16 cellular contexts compared by ENCODE assay signal in the genomic region with DNA sequence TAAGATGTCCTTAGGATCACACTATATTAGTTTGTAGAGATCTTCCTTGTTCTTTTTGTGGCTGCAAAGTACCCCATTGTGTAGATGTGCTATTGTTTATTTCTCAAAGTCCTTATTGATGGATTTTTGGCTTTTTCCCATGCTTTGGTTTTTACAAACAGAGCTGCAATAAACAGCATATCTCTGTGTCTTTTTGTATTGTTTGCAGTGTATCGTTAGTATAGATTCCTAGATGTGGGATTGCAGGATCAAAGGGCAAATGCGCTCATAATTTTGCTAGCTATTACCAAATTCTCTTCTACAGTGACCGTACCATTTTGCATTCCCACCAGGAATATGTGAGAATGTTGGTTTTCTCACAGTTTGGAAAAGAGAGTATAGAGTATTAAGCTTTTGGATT. TPM values are rescaled to one million over a fixed set of nuclear protein-coding genes. Genes with fewer than 3 reads are reported as not detected.
A peak's percentile ranks its signal among the peaks of the same experiment; 100 is the strongest.
DNase-seq lines count a peak whose midpoint lies in the region; ATAC-seq and TF ChIP-seq lines count a peak whose summit lies in the region.
"Had no signal": no experiment of that assay in that cellular context is flagged by ENCODE, and none has a peak within 500 bp of the region (broad histone marks: within the 10 kb centered on the region; RNA-seq: fewer than 3 reads in every experiment).

No MANE protein-coding gene starts in this region.

- H3K9me3 ChIP-seq in hepatocyte (ENCODE audit: low read depth), result no peaks in the 10 kb centered on the region
- peaks cover 0 to 9% of the 10 kb centered on the region in 2 donors for H3K9me3 ChIP-seq in breast epithelium

- H3K27me3 Mint-ChIP-seq in mesothelial cell of epicardium (ENCODE audit: low read depth) (no peaks in the 10 kb centered on the region), MCF 10A (ENCODE audit: insufficient read depth, unreplicated experiment) (no peaks in the 10 kb centered on the region)
- H3K27me3 Mint-ChIP-seq: B cell; CD4-positive, alpha-beta T cell had no signal

- H3K9me2 ChIP-seq in hepatocyte (replicated peaks; ENCODE audit: insufficient read depth), result no peaks in the 10 kb centered on the region

- H3K4me1 Mint-ChIP-seq in mesothelial cell of epicardium, result no peaks in the 10 kb centered on the region
- H3K4me1 Mint-ChIP-seq in MCF 10A (ENCODE audit: insufficient read depth, unreplicated experiment), result peaks cover 6% of the 10 kb centered on the region

- no peak overlapping the region for H3K4me3 Mint-ChIP-seq in mesothelial cell of epicardium
- no peak overlapping the region for H3K4me3 Mint-ChIP-seq in MCF 10A (ENCODE audit: unreplicated experiment)
- H3K4me3 Mint-ChIP-seq: B cell; CD4-positive, alpha-beta T cell; H9 had no signal

- WGBS in hepatocyte (ENCODE audit: low lambda C conversion rate, missing lambda C conversion rate), result 65% methylated on average over 3 of the region's 3 CpGs

- CTCF ChIA-PET in MCF 10A (lab: Yijun Ruan, JAX), result no interaction called here

- no peak overlapping the region for H3K4me2 ChIP-seq in hepatocyte

- ATAC-seq in HG03521 (IDR thresholded peaks at IDR 0.05; ENCODE audit: unreplicated experiment), result no peak

- no peak overlapping the region for H2AFZ ChIP-seq in hepatocyte

- TF ChIP-seq POLR2A in breast epithelium (IDR thresholded peaks at IDR 0.05), result no peak

- H3K9me3 Mint-ChIP-seq in mesothelial cell of epicardium (peaks cover 27% of the 10 kb centered on the region), MCF 10A (ENCODE audit: unreplicated experiment) (peaks cover 7% of the 10 kb centered on the region)

- H3K27ac ChIP-seq in caudate nucleus (ENCODE audit: low read depth, low read length) (peak overlapping the region; percentile 98), hepatocyte (peak overlapping the region; percentile 15), breast epithelium (no peak overlapping the region)

- H3K27me3 ChIP-seq in hepatocyte (no peaks in the 10 kb centered on the region), breast epithelium (no peaks in the 10 kb centered on the region)

- H4K20me1 ChIP-seq in hepatocyte (ENCODE audit: insufficient read depth, poor library complexity, severe bottlenecking), result no peaks in the 10 kb centered on the region

- DNase-seq in caudate nucleus (lab: John Stamatoyannopoulos, UW) (peak in 1 of 61 donors; percentile 42), hepatocyte (ENCODE audit: low spot score) (no peak), mesothelial cell of epicardium (ENCODE audit: low spot score in 2 of 2, unreplicated experiment in 2 of 2) (no peak), superior temporal gyrus (ENCODE audit: extremely low spot score) (peak; percentile 94), NCI-H2196 treated with DMSO at 0.1 percent for 48 hours (lab: John Stamatoyannopoulos, UW; ENCODE audit: unreplicated experiment) (no peak), breast epithelium (ENCODE audit: low spot score in 2 of 2) (no peak), MCF 10A (ENCODE audit: unreplicated experiment) (no peak)
- DNase-seq: ACHN; C1 segment of cervical spinal cord; CD4-positive, alpha-beta T cell; DND-41; GDM1; GOT3; H9 had no signal

- H3K4me3 ChIP-seq in hepatocyte (no peak overlapping the region), breast epithelium (no peak overlapping the region)

- H3K4me1 ChIP-seq in hepatocyte (ENCODE audit: insufficient read depth), result peaks cover 22% of the 10 kb centered on the region
- no peaks in the 10 kb centered on the region for H3K4me1 ChIP-seq in breast epithelium

- intact Hi-C loops in breast epithelium (cut with DNase I; ENCODE audit: low total_unique reads) (no loop called here), MCF 10A (cut with micrococcal nuclease) (no loop called here)

- H3K36me3 ChIP-seq in hepatocyte (replicated peaks; ENCODE audit: insufficient read depth, low read depth) (no peaks in the 10 kb centered on the region), breast epithelium (no peaks in the 10 kb centered on the region)

- peak overlapping the region; percentile 14 for H3K27ac Mint-ChIP-seq in mesothelial cell of epicardium
- H3K27ac Mint-ChIP-seq in MCF 10A (ENCODE audit: low read depth, unreplicated experiment), result no peak overlapping the region
- H3K27ac Mint-ChIP-seq: B cell; CD4-positive, alpha-beta T cell; H9 had no signal

- H3K36me3 Mint-ChIP-seq in mesothelial cell of epicardium (peaks cover 17% of the 10 kb centered on the region), MCF 10A (ENCODE audit: insufficient read depth, unreplicated experiment) (peaks cover 20% of the 10 kb centered on the region)

- TF ChIP-seq CTCF in hepatocyte (IDR thresholded peaks at IDR 0.05; ENCODE audit: poor library complexity) (no peak), mesothelial cell of epicardium (IDR thresholded peaks at IDR 0.05; ENCODE audit: unreplicated experiment) (no peak), breast epithelium (IDR thresholded peaks at IDR 0.05) (no peak), MCF 10A (IDR thresholded peaks at IDR 0.05; ENCODE audit: unreplicated experiment) (no peak)

- H3K79me2 ChIP-seq in hepatocyte, result no peaks in the 10 kb centered on the region

- BruUV-seq in MCF 10A (replicated peaks; lab: Mats Ljungman, UMichigan), result no TSS peak

- POLR2A ChIA-PET in MCF 10A (lab: Yijun Ruan, JAX), result interaction anchor here (0.9 to 17.3 kb wide), 4 partner anchors 13 to 31 kb away, joined by 3 to 216 read pairs (median 6); partner anchors contain the start of gene FTH1

RNA-seq across cellular contexts. Expression of gene FTH1, which starts 27.5 kb away (rescaled TPM):
- total RNA-seq in hepatocyte, result 1,071 and 1,519 TPM in 2 replicates
- 8,379 and 8,694 TPM in 2 replicates for polyA plus RNA-seq in hepatocyte
- 1,419 to 1,500 TPM (median 1,460 TPM) in 3 replicates for total RNA-seq in mesothelial cell of epicardium
- total RNA-seq in breast epithelium, result 1,000 to 10,000 TPM; 2,151 to 6,439 (median 3,491) TPM
- 8,367 and 15,492 TPM in 2 replicates for total RNA-seq in MCF 10A (2022)

RNA-seq across cellular contexts. Expression of gene BEST1, which starts 44.8 kb away (rescaled TPM):
- total RNA-seq in hepatocyte (3.5 and 4.7 TPM in 2 replicates), mesothelial cell of epicardium (0.64 to 1.1 TPM (median 0.90 TPM) in 3 replicates), breast epithelium (10 to 100 TPM in 1 of 3 donors, 1 to 10 TPM in 2; 3.7 to 10.1 (median 5.9) TPM), MCF 10A (2022) (2.5 and 3.2 TPM in 2 replicates)
- polyA plus RNA-seq in hepatocyte, result 5.7 and 6.9 TPM in 2 replicates

Comparison
In these comparisons a context has a peak if more than half of its experiments do, and no peak if none do; other contexts are left out.
1. H3K27ac ChIP-seq: peak in caudate nucleus (single experiment) and hepatocyte (single experiment); none in breast epithelium (0 of 2).